ENCODE assay signal across 15 cellular contexts in genomic region chr10:10891437-10891836, GRCh38.
DNase-seq lines count a peak whose midpoint lies in the region; ATAC-seq and TF ChIP-seq lines count a peak whose summit lies in the region.
"Had no signal": no experiment of that assay in that cellular context is flagged by ENCODE, and none has a peak within 500 bp of the region (broad histone marks: within the 10 kb centered on the region; RNA-seq: fewer than 3 reads in every experiment).

No MANE protein-coding gene starts in this region.

- H3K27me3 Mint-ChIP-seq in nephron (ENCODE audit: low read depth) = peaks cover 9% of the 10 kb centered on the region

- no peaks in the 10 kb centered on the region for H3K36me3 Mint-ChIP-seq in nephron (ENCODE audit: low read depth)
- H3K36me3 Mint-ChIP-seq: activated CD4-positive, alpha-beta memory T cell treated with anti-CD3 and anti-CD28 coated beads for 36 hours had no signal

- H3K27ac Mint-ChIP-seq in nephron = peak overlapping the region; percentile 6 to 26 (median 19)
- H3K27ac Mint-ChIP-seq: activated CD4-positive, alpha-beta memory T cell treated with anti-CD3 and anti-CD28 coated beads for 36 hours; stimulated activated naive CD8-positive, alpha-beta T cell treated with anti-CD3 and anti-CD28 coated beads, Interleukin-15, Interleukin-2, amounts not matched to agents 100 ng/mL and 50 ng/mL, for 24 hours had no signal

- H3K4me3 Mint-ChIP-seq in nephron = no peak overlapping the region
- H3K4me3 Mint-ChIP-seq: activated CD4-positive, alpha-beta memory T cell treated with anti-CD3 and anti-CD28 coated beads for 36 hours; stimulated activated naive CD8-positive, alpha-beta T cell treated with anti-CD3 and anti-CD28 coated beads, Interleukin-15, Interleukin-2, amounts not matched to agents 100 ng/mL and 50 ng/mL, for 24 hours had no signal

- peak; percentile 77 for DNase-seq in AG20443 (ENCODE audit: low spot score)
- peak; percentile 33 for DNase-seq in MV-4-11 (lab: John Stamatoyannopoulos, UW)
- peak; percentile 91 for DNase-seq in fibroblast of gingiva (ENCODE audit: low read depth)
- no peak for DNase-seq in NCI-H526 treated with DMSO at 0.1 percent for 48 hours (lab: John Stamatoyannopoulos, UW)
- DNase-seq in COR-L47 (lab: John Stamatoyannopoulos, UW) = no peak
- DNase-seq in left lobe of liver (ENCODE audit: low spot score) = no peak
- DNase-seq: activated CD4-positive, alpha-beta memory T cell treated with anti-CD3 and anti-CD28 coated beads for 36 hours; activated gamma-delta T cell; foreskin melanocyte; left cardiac atrium; NCI-H2107; stimulated activated CD4-positive, alpha-beta T cell treated with anti-CD3 and anti-CD28 coated beads, Interleukin-4, amount 100 ng/mL, for 4 hours had no signal

- ATAC-seq in left lobe of liver (no peak), HG03521 (IDR thresholded peaks at IDR 0.05; ENCODE audit: unreplicated experiment) (no peak)

- H3K4me1 Mint-ChIP-seq in nephron = peaks cover 35% of the 10 kb centered on the region

- TF ChIP-seq CTCF in nephron (IDR thresholded peaks at IDR 0.05; ENCODE audit: unreplicated experiment in 3 of 3) = no peak

- H3K9me3 Mint-ChIP-seq in nephron = peaks cover 22% of the 10 kb centered on the region
- H3K9me3 Mint-ChIP-seq: activated CD4-positive, alpha-beta memory T cell treated with anti-CD3 and anti-CD28 coated beads for 36 hours; stimulated activated naive CD8-positive, alpha-beta T cell treated with anti-CD3 and anti-CD28 coated beads, Interleukin-15, Interleukin-2, amounts not matched to agents 100 ng/mL and 50 ng/mL, for 24 hours had no signal

Comparison
In these comparisons a context has a peak if more than half of its experiments do, and no peak if none do; other contexts are left out.
1. DNase-seq: peak in AG20443 (single experiment), MV-4-11 (single experiment) and fibroblast of gingiva (single experiment); none in NCI-H526 treated with DMSO at 0.1 percent for 48 hours (single experiment), COR-L47 (single experiment) and left lobe of liver (single experiment).